1 cellular context compared by ENCODE assay signal in genomic region chr9:129646252-129646651, GRCh38.
TF ChIP-seq lines count a peak whose summit lies in the region.

No MANE protein-coding gene starts in this region.

TF ChIP-seq in HepG2, 621 proteins besides CTCF, POLR2A, EP300 and RAD21:
- TF ChIP-seq ZNF768 (CRISPR knock-in tag; IDR thresholded peaks at IDR 0.05) = peak; percentile 60; the same call in 1 of the 2 replicates
- no peak for TF ChIP-seq MTF1 (CRISPR knock-in tag; IDR thresholded peaks at IDR 0.05)
